In genomic region chr5:72811849-72812248, GRCh38 we compare ENCODE assay signal across 7 cellular contexts.
"Had no signal": no experiment of that assay in that cellular context is flagged by ENCODE, and none has a peak within 500 bp of the region (broad histone marks: within the 10 kb centered on the region; RNA-seq: fewer than 3 reads in every experiment).

No MANE protein-coding gene starts in this region.

- H3K27ac Mint-ChIP-seq: GM23338, H9, HFFc6 had no signal

- DNase-seq: GM23248, GOT3, H7, H9, HCEC 1CT, HFFc6 had no signal

- H3K4me3 Mint-ChIP-seq: GM23338, H9, HFFc6 had no signal

- H3K4me1 Mint-ChIP-seq: GM23338 had no signal

- H3K4me3 ChIP-seq: GM23248, GM23338 had no signal

- H3K9me3 Mint-ChIP-seq: H9 had no signal

- H3K27ac ChIP-seq: GM23248 had no signal
